Comparison of ENCODE assay signal across 10 cellular contexts in the genomic region with DNA sequence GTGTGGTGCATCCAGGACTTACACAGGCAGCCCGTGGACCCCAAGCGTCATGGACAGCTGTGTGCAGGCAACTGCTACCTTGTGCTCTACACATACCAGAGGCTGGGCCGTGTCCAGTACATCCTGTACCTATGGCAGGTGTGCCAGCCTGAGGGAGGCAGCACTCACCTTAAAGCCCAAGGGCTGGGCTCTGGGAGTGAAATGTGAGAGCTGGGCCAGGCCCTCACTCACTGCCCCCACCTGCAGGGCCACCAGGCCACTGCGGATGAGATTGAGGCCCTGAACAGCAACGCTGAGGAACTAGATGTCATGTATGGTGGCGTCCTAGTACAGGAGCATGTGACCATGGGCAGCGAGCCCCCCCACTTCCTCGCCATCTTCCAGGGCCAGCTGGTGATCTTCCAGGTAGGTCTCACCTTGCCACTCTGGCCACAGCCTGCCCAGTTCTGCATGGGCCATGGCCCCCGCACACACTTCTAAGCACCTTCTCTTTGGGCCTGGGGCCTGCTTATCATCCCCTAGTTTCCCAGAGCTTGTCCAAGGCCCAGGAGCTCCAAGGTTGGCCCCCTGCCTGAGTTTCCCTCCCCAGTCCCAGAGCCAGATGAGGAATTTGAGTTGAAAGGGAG. TPM values are rescaled to one million over a fixed set of nuclear protein-coding genes. Genes with fewer than 3 reads are reported as not detected.
DNase-seq lines count a peak whose midpoint lies in the region; ATAC-seq, FAIRE-seq and TF ChIP-seq lines count a peak whose summit lies in the region.
"Had no signal": no experiment of that assay in that cellular context is flagged by ENCODE, and none has a peak within 500 bp of the region (broad histone marks: within the 10 kb centered on the region; RNA-seq: fewer than 3 reads in every experiment).

No MANE protein-coding gene starts in this region.

- DNase-seq in activated CD4-positive, CD25-positive, alpha-beta regulatory T cell treated with anti-CD3 and anti-CD28 coated beads, Interleukin-2, amount 50 U/mL, for 72 hours: peak; percentile 27
- DNase-seq in LNCaP clone FGC (ENCODE audit: low read depth) (no peak), endodermal cell (peak; percentile 88), sciatic nerve (ENCODE audit: low spot score) (peak; percentile 58), frontal cortex (ENCODE audit: low spot score in 2 of 2) (no peak), cerebellar cortex (ENCODE audit: low spot score) (no peak), inferior parietal cortex (ENCODE audit: extremely low spot score) (no peak)
- DNase-seq: glutamatergic neuron had no signal

- H3K4me1 Mint-ChIP-seq in endodermal cell: peaks cover 15% of the 10 kb centered on the region

- no peaks in the 10 kb centered on the region for H3K9me3 ChIP-seq in endodermal cell (ENCODE audit: control insufficient read depth, low read length)

- no peak overlapping the region for H3K4me3 Mint-ChIP-seq in endodermal cell

- no peak for ATAC-seq in activated CD4-positive, CD25-positive, alpha-beta regulatory T cell treated with anti-CD3 and anti-CD28 coated beads, Interleukin-2, amount 50 U/mL, for 24 hours
- ATAC-seq in sciatic nerve: no peak

- no peaks in the 10 kb centered on the region for H3K27me3 Mint-ChIP-seq in endodermal cell (ENCODE audit: insufficient read depth)

- no peak for FAIRE-seq in frontal cortex (lab: Jason Lieb, UNC)
- FAIRE-seq: GM12891 had no signal

- no peak overlapping the region for H3K27ac Mint-ChIP-seq in endodermal cell

- H3K36me3 ChIP-seq in endodermal cell (ENCODE audit: control insufficient read depth, insufficient read depth, low read length): no peaks in the 10 kb centered on the region

- no peaks in the 10 kb centered on the region for H3K9me3 Mint-ChIP-seq in endodermal cell

- H3K9ac ChIP-seq in endodermal cell (ENCODE audit: extremely low read depth, low read length, poor library complexity, severe bottlenecking): no peak overlapping the region

- H3K4me1 ChIP-seq in endodermal cell (ENCODE audit: control insufficient read depth, insufficient read depth, low read length): peaks cover 8% of the 10 kb centered on the region

- H3K27ac ChIP-seq in endodermal cell (ENCODE audit: low read depth, low read length): no peak overlapping the region

- no peaks in the 10 kb centered on the region for H3K27me3 ChIP-seq in endodermal cell (ENCODE audit: control insufficient read depth, insufficient read depth, low read length, poor library complexity, severe bottlenecking)

- 83 to 88% methylated on average over 6 to 9 of the region's 9 CpGs for WGBS in endodermal cell (ENCODE audit: insufficient coverage in 1 of 2, insufficient read length in 1 of 2), 2 experiments

- H3K36me3 Mint-ChIP-seq in endodermal cell (ENCODE audit: low read depth): peaks cover 31% of the 10 kb centered on the region

- intact Hi-C loops in sciatic nerve (cut with DNase I): no loop called here

- H3K4me3 ChIP-seq in LNCaP clone FGC (ENCODE audit: low read depth, low read length) (no peak overlapping the region), endodermal cell (ENCODE audit: low read length) (no peak overlapping the region)

- TF ChIP-seq CTCF in LNCaP clone FGC (IDR thresholded peaks at IDR 0.05; ENCODE audit: control insufficient read depth, extremely low read depth, insufficient read depth): peak; percentile 52
- peak; percentile 69 for TF ChIP-seq CTCF in endodermal cell (conservative IDR thresholded peaks at IDR 0.05)

RNA-seq across cellular contexts. Expression of a gene that starts 11.0 kb away (rescaled TPM):
- 10 to 100 TPM; 16.0 to 21.3 TPM for total RNA-seq in endodermal cell
- polyA plus RNA-seq in endodermal cell (2013, experiment 1 of 2): 4.4 TPM
- 3.5 TPM for polyA plus RNA-seq in endodermal cell (2013, experiment 2 of 2)
- 9.9 TPM for total RNA-seq in sciatic nerve
- total RNA-seq in frontal cortex: 9.8 TPM

RNA-seq across cellular contexts. Expression of a gene that starts 27.9 kb away (rescaled TPM):
- total RNA-seq in endodermal cell (10 to 100 TPM; 54.3 to 66.6 TPM), sciatic nerve (40.7 TPM), frontal cortex (4.1 TPM)
- 45.4 TPM for polyA plus RNA-seq in endodermal cell (2013, experiment 1 of 2)
- polyA plus RNA-seq in endodermal cell (2013, experiment 2 of 2): 46.2 TPM

RNA-seq across cellular contexts. Expression of a gene that starts 37.4 kb away (rescaled TPM):
- total RNA-seq in endodermal cell (1 to 10 TPM; 3.9 to 6.0 TPM), sciatic nerve (4.8 TPM), frontal cortex (0.41 TPM)
- 1.5 TPM for polyA plus RNA-seq in endodermal cell (2013, experiment 1 of 2)
- 0.83 TPM for polyA plus RNA-seq in endodermal cell (2013, experiment 2 of 2)

Comparison
In these comparisons a context has a peak if more than half of its experiments do, and no peak if none do; other contexts are left out.
1. DNase-seq: peak in activated CD4-positive, CD25-positive, alpha-beta regulatory T cell treated with anti-CD3 and anti-CD28 coated beads, Interleukin-2, amount 50 U/mL, for 72 hours (single experiment), endodermal cell (single experiment) and sciatic nerve (single experiment); none in LNCaP clone FGC (single experiment), frontal cortex (0 of 2), cerebellar cortex (single experiment) and inferior parietal cortex (single experiment).